ENCODE assay signal across 33 cellular contexts in the genomic region with DNA sequence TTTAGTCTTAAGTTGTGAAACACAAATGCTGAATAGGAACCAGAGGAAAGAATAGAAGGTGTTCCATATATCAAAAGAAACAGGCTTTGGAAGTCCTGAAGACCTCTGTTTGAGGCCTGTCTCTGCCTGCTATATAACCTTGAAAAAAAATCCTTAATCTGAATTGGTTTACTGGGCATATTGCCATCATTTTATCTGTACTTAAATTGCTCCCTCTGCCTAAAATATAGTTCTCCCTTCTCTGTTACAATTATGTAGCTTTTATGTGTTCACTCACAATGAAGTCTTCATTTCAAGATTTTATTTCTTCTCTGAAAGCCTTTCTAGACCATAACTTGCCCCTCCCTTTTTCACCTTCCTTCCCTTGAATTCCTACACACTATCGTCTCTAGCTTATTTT. TPM values are rescaled to one million over a fixed set of nuclear protein-coding genes. Genes with fewer than 3 reads are reported as not detected.
"Had no signal": no experiment of that assay in that cellular context is flagged by ENCODE, and none has a peak within 500 bp of the region (broad histone marks: within the 10 kb centered on the region; RNA-seq: fewer than 3 reads in every experiment).

No MANE protein-coding gene starts in this region.

- H3K4me3 ChIP-seq: heart right ventricle, ovary, prostate gland, skin epidermis, stomach, tibial artery had no signal

- FAIRE-seq: astrocyte had no signal

- H3K9me3 ChIP-seq: heart right ventricle, ovary, prostate gland, stomach, tibial artery had no signal

- H3K4me1 ChIP-seq: prostate gland had no signal

- H3K9me3 Mint-ChIP-seq: activated CD4-positive, alpha-beta memory T cell treated with anti-CD3 and anti-CD28 coated beads, Interleukin-2, amount 10 ng/mL, durations not matched to agents 7 days and 5 days; activated CD4-positive, alpha-beta T cell treated with anti-CD3 and anti-CD28 coated beads, Interleukin-2, amount 10 ng/mL, durations not matched to agents 24 days and 14 days; activated T-cell treated with anti-CD3 and anti-CD28 coated beads, Interleukin-2, amount 50 U/mL, for 24 hours had no signal

- H3K27ac ChIP-seq: brain microvascular endothelial cell, heart right ventricle, ovary, prostate gland, skin epidermis, stomach had no signal

- H3K27me3 Mint-ChIP-seq: activated CD4-positive, alpha-beta memory T cell treated with anti-CD3 and anti-CD28 coated beads, Interleukin-2, amount 10 ng/mL, durations not matched to agents 7 days and 5 days; activated CD4-positive, alpha-beta T cell treated with anti-CD3 and anti-CD28 coated beads, Interleukin-2, amount 10 ng/mL, durations not matched to agents 24 days and 14 days; activated T-cell treated with anti-CD3 and anti-CD28 coated beads, Interleukin-2, amount 50 U/mL, for 24 hours; naive thymus-derived CD4-positive, alpha-beta T cell had no signal

- DNase-seq: activated CD4-positive, alpha-beta memory T cell treated with anti-CD3 and anti-CD28 coated beads, Interleukin-2, amount 10 ng/mL, durations not matched to agents 7 days and 5 days; activated CD4-positive, alpha-beta T cell treated with anti-CD3 and anti-CD28 coated beads, Interleukin-2, amount 10 ng/mL, durations not matched to agents 24 days and 14 days; activated CD4-positive, CD25-positive, alpha-beta regulatory T cell treated with anti-CD3 and anti-CD28 coated beads, Interleukin-2, amount 50 U/mL, for 72 hours; activated CD8-positive, alpha-beta memory T cell treated with anti-CD3 and anti-CD28 coated beads, Interleukin-2, amount 50 U/mL, for 48 hours; activated gamma-delta T cell treated with Interleukin-2 at 50 U/mL for 16 hours; activated naive CD4-positive, alpha-beta T cell treated with anti-CD3 and anti-CD28 coated beads, Interleukin-2, amount 50 U/mL, for 16 hours; activated T-cell treated with anti-CD3 and anti-CD28 coated beads, Interleukin-2, amount 50 U/mL, for 24 hours; amniotic stem cell; brain microvascular endothelial cell; cortex of kidney; foreskin melanocyte; heart right ventricle; midbrain; naive thymus-derived CD4-positive, alpha-beta T cell; ovary; retina; stimulated activated CD4-positive, alpha-beta T cell treated with anti-CD3 and anti-CD28 coated beads, Interleukin-12 subunit alpha, Interleukin-12 subunit beta, amount 100 ng/mL, for 4 hours; stimulated activated CD4-positive, alpha-beta T cell treated with anti-CD3 and anti-CD28 coated beads, Interleukin-4, amount 100 ng/mL, for 1 hour; stomach; tibial artery had no signal

- H3K36me3 ChIP-seq: brain microvascular endothelial cell, ovary, prostate gland had no signal

- ATAC-seq: esophagus mucosa; left lobe of liver; naive thymus-derived CD4-positive, alpha-beta T cell; sciatic nerve had no signal

- H3K27ac Mint-ChIP-seq: activated CD4-positive, alpha-beta memory T cell treated with anti-CD3 and anti-CD28 coated beads, Interleukin-2, amount 10 ng/mL, durations not matched to agents 7 days and 5 days; activated CD4-positive, alpha-beta T cell treated with anti-CD3 and anti-CD28 coated beads, Interleukin-2, amount 10 ng/mL, durations not matched to agents 24 days and 14 days; activated T-cell treated with anti-CD3 and anti-CD28 coated beads, Interleukin-2, amount 50 U/mL, for 24 hours had no signal

- H3K4me3 Mint-ChIP-seq: activated CD4-positive, alpha-beta memory T cell treated with anti-CD3 and anti-CD28 coated beads, Interleukin-2, amount 10 ng/mL, durations not matched to agents 7 days and 5 days; activated CD4-positive, alpha-beta T cell treated with anti-CD3 and anti-CD28 coated beads, Interleukin-2, amount 10 ng/mL, durations not matched to agents 24 days and 14 days; activated T-cell treated with anti-CD3 and anti-CD28 coated beads, Interleukin-2, amount 50 U/mL, for 24 hours; naive thymus-derived CD4-positive, alpha-beta T cell had no signal

- H3K27me3 ChIP-seq: brain microvascular endothelial cell, heart right ventricle, ovary, stomach, tibial artery had no signal

RNA-seq across cellular contexts. Expression of a gene that starts 27.2 kb away (rescaled TPM):
- total RNA-seq: activated CD4-positive, alpha-beta memory T cell treated with anti-CD3 and anti-CD28 coated beads, Interleukin-2, amount 10 ng/mL, durations not matched to agents 7 days and 5 days; activated CD4-positive, alpha-beta T cell treated with anti-CD3 and anti-CD28 coated beads, Interleukin-2, amount 10 ng/mL, durations not matched to agents 24 days and 14 days; astrocyte; cardiac septum; chondrocyte; endothelial cell of umbilical vein; glomerular endothelial cell; kidney epithelial cell; left lobe of liver; naive thymus-derived CD4-positive, alpha-beta T cell; T-helper 1 cell treated with Interleukin-12 subunit alpha and Interleukin-12 subunit beta and Interleukin-4 antibody, amounts not matched to agents 30 ng/mL and 1 ng/mL, for 36 hours had no signal
- polyA plus RNA-seq: endothelial cell of umbilical vein, neural cell, ovary had no signal
